Comparison of ENCODE assay signal across 16 cellular contexts in the genomic region with DNA sequence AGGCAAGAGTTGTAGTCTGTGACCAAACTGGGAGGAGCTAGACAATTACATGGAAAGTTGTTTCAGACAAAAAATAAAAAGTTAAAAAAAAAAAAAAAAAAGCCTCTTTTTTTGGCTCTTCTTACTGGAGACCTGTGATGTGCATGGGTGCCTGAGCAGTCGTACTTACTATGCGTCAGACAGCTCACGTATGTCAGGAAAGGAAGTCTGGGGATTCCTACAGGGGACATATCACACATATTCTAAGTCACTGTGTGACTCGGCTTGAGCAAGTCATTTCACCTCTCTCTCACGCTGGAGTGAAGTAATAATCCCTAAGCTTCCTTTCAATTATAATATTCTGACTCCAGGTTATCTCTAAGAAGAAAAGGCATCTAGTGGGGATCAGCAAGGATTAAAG. TPM values are rescaled to one million over a fixed set of nuclear protein-coding genes. Genes with fewer than 3 reads are reported as not detected.
DNase-seq lines count a peak whose midpoint lies in the region; ATAC-seq lines count a peak whose summit lies in the region.
"Had no signal": no experiment of that assay in that cellular context is flagged by ENCODE, and none has a peak within 500 bp of the region (broad histone marks: within the 10 kb centered on the region; RNA-seq: fewer than 3 reads in every experiment).

No MANE protein-coding gene starts in this region.

- peaks cover 21% of the 10 kb centered on the region for H3K27me3 Mint-ChIP-seq in activated CD8-positive, alpha-beta memory T cell treated with anti-CD3 and anti-CD28 coated beads, Interleukin-2, amount 10 ng/mL, durations not matched to agents 7 days and 5 days

- H3K4me3 Mint-ChIP-seq in activated CD8-positive, alpha-beta memory T cell treated with anti-CD3 and anti-CD28 coated beads, Interleukin-2, amount 10 ng/mL, durations not matched to agents 7 days and 5 days: no peak overlapping the region
- H3K4me3 Mint-ChIP-seq: H9 had no signal

- no peak overlapping the region for H3K27ac Mint-ChIP-seq in activated CD8-positive, alpha-beta memory T cell treated with anti-CD3 and anti-CD28 coated beads, Interleukin-2, amount 10 ng/mL, durations not matched to agents 7 days and 5 days
- H3K27ac Mint-ChIP-seq: H9 had no signal

- peak; percentile 45 for ATAC-seq in activated CD8-positive, alpha-beta memory T cell treated with anti-CD3 and anti-CD28 coated beads, Interleukin-2, amount 10 ng/mL, durations not matched to agents 7 days and 5 days
- ATAC-seq in GM21390 (IDR thresholded peaks at IDR 0.05; ENCODE audit: unreplicated experiment): no peak
- ATAC-seq: Panc1 had no signal

- DNase-seq in activated CD8-positive, alpha-beta memory T cell treated with anti-CD3 and anti-CD28 coated beads, Interleukin-2, amount 10 ng/mL, durations not matched to agents 7 days and 5 days: no peak
- no peak for DNase-seq in activated CD8-positive, alpha-beta memory T cell treated with anti-CD3 and anti-CD28 coated beads for 24 hours
- DNase-seq in ELR (ENCODE audit: low read depth) (peak; percentile 15), HT1080 (ENCODE audit: low read depth) (peak; percentile 23), kidney tubule cell (ENCODE audit: low spot score) (peak; percentile 33), DMS 273 treated with DMSO at 0.1 percent for 48 hours (lab: John Stamatoyannopoulos, UW) (no peak)
- DNase-seq: C1 segment of cervical spinal cord, H9, NCI-H1105, NCI-H1694, NCI-H2227 treated with DMSO at 0.1 percent for 48 hours, NCI-H524 had no signal

- CTCF ChIA-PET in activated CD8-positive, alpha-beta memory T cell treated with anti-CD3 and anti-CD28 coated beads, Interleukin-2, amount 10 ng/mL, durations not matched to agents 7 days and 5 days (lab: Charles Lee): interaction anchor here (0.7 to 3.1 kb wide), 7 partner anchors 13 to 209 kb away, joined by 3 to 12 read pairs (median 3); no protein-coding TSS in a partner anchor

- H3K4me1 Mint-ChIP-seq in activated CD8-positive, alpha-beta memory T cell treated with anti-CD3 and anti-CD28 coated beads, Interleukin-2, amount 10 ng/mL, durations not matched to agents 7 days and 5 days: peaks cover 4% of the 10 kb centered on the region

- H3K9me3 Mint-ChIP-seq in activated CD8-positive, alpha-beta memory T cell treated with anti-CD3 and anti-CD28 coated beads, Interleukin-2, amount 10 ng/mL, durations not matched to agents 7 days and 5 days (ENCODE audit: low read depth): no peaks in the 10 kb centered on the region
- H3K9me3 Mint-ChIP-seq: H9 had no signal

- H3K36me3 Mint-ChIP-seq in activated CD8-positive, alpha-beta memory T cell treated with anti-CD3 and anti-CD28 coated beads, Interleukin-2, amount 10 ng/mL, durations not matched to agents 7 days and 5 days: no peaks in the 10 kb centered on the region

RNA-seq across cellular contexts. Expression of gene SLFN14, which starts 6.0 kb away (rescaled TPM):
- total RNA-seq in activated CD8-positive, alpha-beta memory T cell treated with anti-CD3 and anti-CD28 coated beads, Interleukin-2, amount 10 ng/mL, durations not matched to agents 7 days and 5 days: under 1 TPM in 1 of 2 experiments, not detected in 1; 0.07 TPM
- not detected in 2 replicates for total RNA-seq in HT1080 (2014; rRNA removed; shearing (Covaris generic))
- not detected in 2 replicates for polyA plus RNA-seq in HT1080 (2015; cell fraction: cytosol; rRNA removed)
- polyA plus RNA-seq in HT1080 (2015; cell fraction: nucleus; rRNA removed): not detected in 2 replicates
- total RNA-seq: A673, H9, LHCN-M2 had no signal

RNA-seq across cellular contexts. Expression of gene SLFN12L, which starts 17.2 kb away (rescaled TPM):
- 100 to 1,000 TPM in 1 of 2 experiments, 10 to 100 TPM in 1; 95.4 to 197 TPM for total RNA-seq in activated CD8-positive, alpha-beta memory T cell treated with anti-CD3 and anti-CD28 coated beads, Interleukin-2, amount 10 ng/mL, durations not matched to agents 7 days and 5 days
- total RNA-seq in HT1080 (2014; rRNA removed; shearing (Covaris generic)): not detected in 2 replicates
- polyA plus RNA-seq in HT1080 (2015; cell fraction: cytosol; rRNA removed): not detected in 2 replicates
- polyA plus RNA-seq in HT1080 (2015; cell fraction: nucleus; rRNA removed): 0.07 TPM in 1 of 2 replicates, not detected in the other
- total RNA-seq: H9, LHCN-M2 had no signal

RNA-seq across cellular contexts. Expression of gene PEX12, which starts 23.7 kb away (rescaled TPM):
- 1 to 10 TPM; 3.9 to 4.6 TPM for total RNA-seq in activated CD8-positive, alpha-beta memory T cell treated with anti-CD3 and anti-CD28 coated beads, Interleukin-2, amount 10 ng/mL, durations not matched to agents 7 days and 5 days
- 8.8 and 9.9 TPM in 2 replicates for total RNA-seq in HT1080 (2014; rRNA removed; shearing (Covaris generic))
- polyA plus RNA-seq in HT1080 (2015; cell fraction: cytosol; rRNA removed): 9.6 and 10.7 TPM in 2 replicates
- polyA plus RNA-seq in HT1080 (2015; cell fraction: nucleus; rRNA removed): 15.5 and 16.1 TPM in 2 replicates

RNA-seq across cellular contexts. Expression of gene AP2B1, which starts 32.5 kb away (rescaled TPM):
- 100 to 1,000 TPM; 166 to 184 TPM for total RNA-seq in activated CD8-positive, alpha-beta memory T cell treated with anti-CD3 and anti-CD28 coated beads, Interleukin-2, amount 10 ng/mL, durations not matched to agents 7 days and 5 days
- 66.7 and 130 TPM in 2 replicates for total RNA-seq in HT1080 (2014; rRNA removed; shearing (Covaris generic))
- 121 and 161 TPM in 2 replicates for polyA plus RNA-seq in HT1080 (2015; cell fraction: cytosol; rRNA removed)
- polyA plus RNA-seq in HT1080 (2015; cell fraction: nucleus; rRNA removed): 259 and 276 TPM in 2 replicates

Comparison
In these comparisons a context has a peak if more than half of its experiments do, and no peak if none do; other contexts are left out.
1. DNase-seq: peak in ELR (single experiment), HT1080 (single experiment) and kidney tubule cell (single experiment); none in activated CD8-positive, alpha-beta memory T cell treated with anti-CD3 and anti-CD28 coated beads, Interleukin-2, amount 10 ng/mL, durations not matched to agents 7 days and 5 days (single experiment), activated CD8-positive, alpha-beta memory T cell treated with anti-CD3 and anti-CD28 coated beads for 24 hours (single experiment) and DMS 273 treated with DMSO at 0.1 percent for 48 hours (single experiment).
2. RNA of gene SLFN12L, which starts 17.2 kb away (total RNA-seq): 95.4 to 197 TPM in activated CD8-positive, alpha-beta memory T cell treated with anti-CD3 and anti-CD28 coated beads, Interleukin-2, amount 10 ng/mL, durations not matched to agents 7 days and 5 days; not detected in HT1080; every median in the first group is over 10 times any median in the second.